ENCODE assay signal across 9 cellular contexts in the genomic region with DNA sequence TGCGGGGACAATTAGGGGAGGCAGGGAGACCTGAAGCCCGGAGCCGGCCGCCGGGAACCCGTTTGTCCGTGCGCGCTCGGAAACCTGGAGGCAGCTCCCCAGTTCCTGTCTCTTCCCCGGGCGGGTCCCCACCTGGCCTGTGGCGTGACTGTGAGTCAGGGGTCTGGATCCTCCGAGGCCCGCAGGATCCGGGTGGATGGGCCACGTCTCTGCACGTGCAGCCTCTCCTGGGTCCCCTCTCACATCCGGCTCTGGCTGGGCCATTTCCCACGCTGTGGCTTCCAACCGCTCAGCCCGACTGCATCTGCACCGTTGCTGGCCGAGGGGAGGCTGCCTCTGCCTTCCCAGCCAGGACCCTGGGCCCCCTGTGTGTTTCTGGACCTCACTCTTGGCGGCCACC. TPM values are rescaled to one million over a fixed set of nuclear protein-coding genes. Genes with fewer than 3 reads are reported as not detected.
"Had no signal": no experiment of that assay in that cellular context is flagged by ENCODE, and none has a peak within 500 bp of the region (broad histone marks: within the 10 kb centered on the region; RNA-seq: fewer than 3 reads in every experiment).

No MANE protein-coding gene starts in this region.

- H3K9me3 ChIP-seq: HAP-1 had no signal

- H3K4me1 ChIP-seq: HAP-1 had no signal

- DNase-seq: GM23248, GOT3, H7, H9, HCEC 1CT, HFFc6 had no signal

- H3K36me3 ChIP-seq: HAP-1 had no signal

- H3K27ac ChIP-seq: GM23248 had no signal

- ATAC-seq: GM23338, HCT116 had no signal

- H3K4me3 ChIP-seq: GM23248, GM23338, HAP-1 had no signal

RNA-seq across cellular contexts. Expression of a gene that starts 14.8 kb away (rescaled TPM):
- polyA plus RNA-seq: GM23248 had no signal
